In genomic region chr19:32195706-32196610, GRCh38 we compare ENCODE assay signal across 26 cellular contexts.
"Had no signal": no experiment of that assay in that cellular context is flagged by ENCODE, and none has a peak within 500 bp of the region (broad histone marks: within the 10 kb centered on the region; RNA-seq: fewer than 3 reads in every experiment).

No MANE protein-coding gene starts in this region.

- H3K27ac ChIP-seq: dorsolateral prefrontal cortex, esophagus squamous epithelium, heart right ventricle, lower lobe of right lung, prostate gland, right atrium auricular region, stomach, tibial artery, upper lobe of right lung, uterus had no signal

- H3K27me3 ChIP-seq: right atrium auricular region, tibial artery, upper lobe of right lung, uterus had no signal

- H3K36me3 ChIP-seq: esophagus squamous epithelium, heart right ventricle, lower lobe of right lung, prostate gland, right atrium auricular region, stomach, tibial artery, upper lobe of right lung, uterus had no signal

- H3K4me3 ChIP-seq: dorsolateral prefrontal cortex, esophagus squamous epithelium, heart right ventricle, lower lobe of right lung, mucosa of descending colon, prostate gland, right atrium auricular region, smooth muscle cell, stomach, tibial artery, upper lobe of right lung, uterus had no signal

- H3K4me2 ChIP-seq: smooth muscle cell had no signal

- H3K9me3 ChIP-seq: esophagus squamous epithelium, lower lobe of right lung, mucosa of descending colon, prostate gland, right atrium auricular region, stomach, tibial artery, upper lobe of right lung, uterus had no signal

- DNase-seq: dorsolateral prefrontal cortex; effector CD8-positive, alpha-beta T cell; esophagus squamous epithelium; foreskin melanocyte; glutamatergic neuron; heart right ventricle; hippocampal formation; kidney glomerular epithelial cell; left colon; left ventricle myocardium superior; lower lobe of right lung; mucosa of descending colon; naive B cell; stimulated activated CD4-positive, alpha-beta T cell treated with anti-CD3 and anti-CD28 coated beads, Interleukin-2, amount 100 ng/mL, for 24 hours; stimulated activated CD4-positive, alpha-beta T cell treated with anti-CD3 and anti-CD28 coated beads, Interleukin-4, amount 100 ng/mL, for 24 hours; stimulated activated naive CD4-positive, alpha-beta T cell treated with Interleukin-2 at 50 U/mL for 16 hours; stomach; upper lobe of right lung; uterus had no signal

- H3K4me1 ChIP-seq: esophagus squamous epithelium, heart right ventricle, lower lobe of right lung, prostate gland, right atrium auricular region, stomach, tibial artery, upper lobe of right lung, uterus had no signal

- ATAC-seq: heart right ventricle; left colon; left ventricle myocardium superior; lower lobe of right lung; mucosa of descending colon; natural killer cell treated with Interleukin-12 subunit alpha and Interleukin-12 subunit beta and Interleukin-15 and Interleukin-18, amount 100 ng/mL, for 72 hours; sciatic nerve; stimulated activated effector memory CD8-positive, alpha-beta T cell treated with anti-CD3 and anti-CD28 coated beads, Interleukin-12 subunit alpha, Interleukin-12 subunit beta, amount 100 ng/mL, for 72 hours; upper lobe of right lung had no signal
